Comparison of ENCODE assay signal across 15 cellular contexts in genomic region chr16:3099395-3099731, GRCh38. TPM values are rescaled to one million over a fixed set of nuclear protein-coding genes. Genes with fewer than 3 reads are reported as not detected.
DNase-seq lines count a peak whose midpoint lies in the region; ATAC-seq and TF ChIP-seq lines count a peak whose summit lies in the region.
"Had no signal": no experiment of that assay in that cellular context is flagged by ENCODE, and none has a peak within 500 bp of the region (broad histone marks: within the 10 kb centered on the region; RNA-seq: fewer than 3 reads in every experiment).

No MANE protein-coding gene starts in this region.

- 24% methylated on average over 5 of the region's 5 CpGs for WGBS in smooth muscle cell (ENCODE audit: low lambda C conversion rate)

- H3K4me1 ChIP-seq in smooth muscle cell (ENCODE audit: low read depth) = peaks cover 18% of the 10 kb centered on the region

- no peaks in the 10 kb centered on the region for H3K36me3 ChIP-seq in smooth muscle cell (ENCODE audit: low read depth)
- H3K36me3 ChIP-seq: upper lobe of left lung had no signal

- intact Hi-C loops in activated CD4-positive, alpha-beta T cell treated with anti-CD3 and anti-CD28 coated beads for 36 hours (cut with DNase I, micrococcal nuclease) = loop anchor here in 1 of 2 experiments (5.0 kb wide), 1 partner anchor 68 kb away; no protein-coding TSS in a partner anchor

- POLR2A ChIA-PET in activated CD4-positive, alpha-beta T cell treated with anti-CD3 and anti-CD28 coated beads for 36 hours (lab: Charles Lee) = interaction anchor here (0.8 to 1.2 kb wide), 2 partner anchors 36 to 77 kb away, joined by 3 read pairs; partner anchors contain the start of gene ZNF213
- POLR2A ChIA-PET in activated CD4-positive, alpha-beta T cell treated with anti-CD3 and anti-CD28 coated beads, Interleukin-2, amount 10 ng/mL, durations not matched to agents 7 days and 5 days (lab: Charles Lee) = no interaction called here
- POLR2A ChIA-PET in WTC11 (lab: Charles Lee) = interaction anchor here (0.7 to 3.4 kb wide), 19 partner anchors 9 to 93 kb away, joined by 3 to 29 read pairs (median 6); partner anchors contain the start of genes HCFC1R1, THOC6, TNFRSF12A and ZNF213

- TF ChIP-seq CTCF in WTC11 (IDR thresholded peaks at IDR 0.05) = no peak
- TF ChIP-seq CTCF in smooth muscle cell (IDR thresholded peaks at IDR 0.05; ENCODE audit: borderline replicate concordance, insufficient read depth, poor library complexity, severe bottlenecking) = no peak
- no peak for TF ChIP-seq CTCF in HFFc6 (IDR thresholded peaks at IDR 0.05)

- no peaks in the 10 kb centered on the region for H3K36me3 Mint-ChIP-seq in activated CD4-positive, alpha-beta T cell treated with anti-CD3 and anti-CD28 coated beads for 36 hours (ENCODE audit: low read depth)
- H3K36me3 Mint-ChIP-seq in activated CD4-positive, alpha-beta T cell treated with anti-CD3 and anti-CD28 coated beads, Interleukin-2, amount 10 ng/mL, durations not matched to agents 7 days and 5 days (ENCODE audit: low read depth) = no peaks in the 10 kb centered on the region
- peaks cover 17% of the 10 kb centered on the region for H3K36me3 Mint-ChIP-seq in WTC11
- no peaks in the 10 kb centered on the region for H3K36me3 Mint-ChIP-seq in HFFc6 (ENCODE audit: low read depth)
- H3K36me3 Mint-ChIP-seq: CD14-positive monocyte, naive B cell had no signal

- no peak overlapping the region for H3K27ac ChIP-seq in smooth muscle cell (ENCODE audit: low read depth)

- H3K9ac ChIP-seq in smooth muscle cell (ENCODE audit: low read depth) = no peak overlapping the region

- peak overlapping the region; percentile 95 for H3K4me3 ChIP-seq in iPS-18c (ENCODE audit: insufficient read depth, low read depth, low read length)
- H3K4me3 ChIP-seq in smooth muscle cell = no peak overlapping the region

- peak overlapping the region; percentile 79 for H3K4me2 ChIP-seq in smooth muscle cell

- H3K27me3 Mint-ChIP-seq in activated CD4-positive, alpha-beta T cell treated with anti-CD3 and anti-CD28 coated beads for 36 hours = no peaks in the 10 kb centered on the region
- H3K27me3 Mint-ChIP-seq in activated CD4-positive, alpha-beta T cell treated with anti-CD3 and anti-CD28 coated beads, Interleukin-2, amount 10 ng/mL, durations not matched to agents 7 days and 5 days = no peaks in the 10 kb centered on the region
- no peaks in the 10 kb centered on the region for H3K27me3 Mint-ChIP-seq in WTC11 (ENCODE audit: low read depth)
- H3K27me3 Mint-ChIP-seq in HFFc6 (ENCODE audit: insufficient read depth) = peaks cover 18% of the 10 kb centered on the region
- H3K27me3 Mint-ChIP-seq: naive B cell had no signal

- H3K4me3 Mint-ChIP-seq in activated CD4-positive, alpha-beta T cell treated with anti-CD3 and anti-CD28 coated beads for 36 hours = no peak overlapping the region
- H3K4me3 Mint-ChIP-seq in activated CD4-positive, alpha-beta T cell treated with anti-CD3 and anti-CD28 coated beads, Interleukin-2, amount 10 ng/mL, durations not matched to agents 7 days and 5 days = no peak overlapping the region
- H3K4me3 Mint-ChIP-seq in WTC11 (peak overlapping the region; percentile 93), HFFc6 (no peak overlapping the region)

- no peak overlapping the region for H2AFZ ChIP-seq in smooth muscle cell (ENCODE audit: low read depth)

- peaks cover 52% of the 10 kb centered on the region for H3K4me1 Mint-ChIP-seq in activated CD4-positive, alpha-beta T cell treated with anti-CD3 and anti-CD28 coated beads for 36 hours
- peaks cover 73% of the 10 kb centered on the region for H3K4me1 Mint-ChIP-seq in activated CD4-positive, alpha-beta T cell treated with anti-CD3 and anti-CD28 coated beads, Interleukin-2, amount 10 ng/mL, durations not matched to agents 7 days and 5 days
- H3K4me1 Mint-ChIP-seq in WTC11 (peaks cover 64% of the 10 kb centered on the region), HFFc6 (ENCODE audit: low read depth) (peaks cover 24% of the 10 kb centered on the region)

- ATAC-seq in activated CD4-positive, alpha-beta T cell treated with anti-CD3 and anti-CD28 coated beads for 36 hours = no peak
- no peak for ATAC-seq in WTC11

- H3K79me2 ChIP-seq in smooth muscle cell (ENCODE audit: low read depth) = no peaks in the 10 kb centered on the region

- H4K20me1 ChIP-seq in smooth muscle cell (ENCODE audit: low read depth) = no peaks in the 10 kb centered on the region

- no peaks in the 10 kb centered on the region for H3F3A ChIP-seq in smooth muscle cell (ENCODE audit: low read depth)

- peak; percentile 51 for DNase-seq in activated CD4-positive, alpha-beta T cell treated with anti-CD3 and anti-CD28 coated beads for 36 hours
- DNase-seq in activated CD4-positive, alpha-beta T cell treated with anti-CD3 and anti-CD28 coated beads, Interleukin-2, amount 10 ng/mL, durations not matched to agents 7 days and 5 days = no peak
- DNase-seq in WTC11 (ENCODE audit: low spot score) (no peak), smooth muscle cell (lab: John Stamatoyannopoulos, UW; ENCODE audit: unreplicated experiment) (no peak), islet precursor cell (no peak), HFFc6 (no peak), HCEC 1CT (no peak)
- DNase-seq: NCI-H1694; stimulated activated CD4-positive, alpha-beta T cell treated with anti-CD3 and anti-CD28 coated beads, Interleukin-15, amount 100 ng/mL, for 24 hours had no signal

- H3K9me3 ChIP-seq in iPS-18c (ENCODE audit: control insufficient read depth, insufficient read depth, low read length) = no peaks in the 10 kb centered on the region
- H3K9me3 ChIP-seq in smooth muscle cell (replicated peaks; ENCODE audit: low read depth) = no peaks in the 10 kb centered on the region
- H3K9me3 ChIP-seq: upper lobe of left lung had no signal

- no peaks in the 10 kb centered on the region for H3K9me3 Mint-ChIP-seq in activated CD4-positive, alpha-beta T cell treated with anti-CD3 and anti-CD28 coated beads for 36 hours (ENCODE audit: low read depth)
- no peaks in the 10 kb centered on the region for H3K9me3 Mint-ChIP-seq in activated CD4-positive, alpha-beta T cell treated with anti-CD3 and anti-CD28 coated beads, Interleukin-2, amount 10 ng/mL, durations not matched to agents 7 days and 5 days
- no peaks in the 10 kb centered on the region for H3K9me3 Mint-ChIP-seq in WTC11
- H3K9me3 Mint-ChIP-seq in HFFc6 = no peaks in the 10 kb centered on the region
- H3K9me3 Mint-ChIP-seq: naive B cell had no signal

- CTCF ChIA-PET in activated CD4-positive, alpha-beta T cell treated with anti-CD3 and anti-CD28 coated beads for 36 hours (lab: Charles Lee) = interaction anchor here (0.8 to 9.4 kb wide), 9 partner anchors 14 to 50 kb away, joined by 3 to 125 read pairs (median 6); no protein-coding TSS in a partner anchor
- CTCF ChIA-PET in activated CD4-positive, alpha-beta T cell treated with anti-CD3 and anti-CD28 coated beads, Interleukin-2, amount 10 ng/mL, durations not matched to agents 7 days and 5 days (lab: Charles Lee) = interaction anchor here (2.0 to 6.2 kb wide), 6 partner anchors 10 to 40 kb away, joined by 7 to 38 read pairs (median 12); no protein-coding TSS in a partner anchor
- CTCF ChIA-PET in WTC11 (lab: Charles Lee) = interaction anchor here (0.7 to 8.5 kb wide), 20 partner anchors 9 to 136 kb away, joined by 3 to 68 read pairs (median 4); partner anchors contain the start of genes KREMEN2, THOC6, TNFRSF12A and ZNF205

- H3K27me3 ChIP-seq in smooth muscle cell (ENCODE audit: low read depth) = no peaks in the 10 kb centered on the region
- H3K27me3 ChIP-seq: upper lobe of left lung had no signal

- no peak overlapping the region for H3K27ac Mint-ChIP-seq in activated CD4-positive, alpha-beta T cell treated with anti-CD3 and anti-CD28 coated beads for 36 hours
- H3K27ac Mint-ChIP-seq in activated CD4-positive, alpha-beta T cell treated with anti-CD3 and anti-CD28 coated beads, Interleukin-2, amount 10 ng/mL, durations not matched to agents 7 days and 5 days = no peak overlapping the region
- peak overlapping the region; percentile 99 for H3K27ac Mint-ChIP-seq in WTC11
- H3K27ac Mint-ChIP-seq in HFFc6 = no peak overlapping the region

RNA-seq across cellular contexts. Expression of gene ZSCAN10, which starts 0.3 kb away (rescaled TPM):
- under 1 TPM; 0.11 to 0.30 TPM for total RNA-seq in activated CD4-positive, alpha-beta T cell treated with anti-CD3 and anti-CD28 coated beads for 36 hours
- under 1 TPM; 0.29 to 0.35 TPM for total RNA-seq in activated CD4-positive, alpha-beta T cell treated with anti-CD3 and anti-CD28 coated beads, Interleukin-2, amount 10 ng/mL, durations not matched to agents 7 days and 5 days
- total RNA-seq in WTC11 (2021) (263 to 286 TPM (median 271 TPM) in 3 replicates), smooth muscle cell (not detected in 2 replicates)
- polyA plus RNA-seq in smooth muscle cell = 0.30 TPM in 1 of 2 replicates, not detected in the other
- not detected for total RNA-seq in HFFc6 (2021; fragmentation: NEBNext Ultra II Directional; extraction: Animal tissue kit (Norgen Biotek cat#: 25700))
- total RNA-seq: lower leg skin, renal cortical epithelial cell had no signal
- polyA plus RNA-seq: CD14-positive monocyte had no signal

RNA-seq across cellular contexts. Expression of gene ZNF205, which starts 13.0 kb away (rescaled TPM):
- total RNA-seq in activated CD4-positive, alpha-beta T cell treated with anti-CD3 and anti-CD28 coated beads for 36 hours = under 1 TPM; 0.21 to 0.32 TPM
- not detected for total RNA-seq in activated CD4-positive, alpha-beta T cell treated with anti-CD3 and anti-CD28 coated beads, Interleukin-2, amount 10 ng/mL, durations not matched to agents 7 days and 5 days
- total RNA-seq in WTC11 (2021) (17.7 to 22.7 TPM (median 21.3 TPM) in 3 replicates), smooth muscle cell (7.2 and 7.9 TPM in 2 replicates)
- polyA plus RNA-seq in smooth muscle cell = 11.9 and 12.8 TPM in 2 replicates
- 10 to 100 TPM in 2 of 6 experiments, 1 to 10 TPM in 4; 7.6 to 10.2 (median 9.5) TPM for total RNA-seq in HFFc6 (2021; fragmentation: NEBNext Ultra II Directional; extraction: Animal tissue kit (Norgen Biotek cat#: 25700))

RNA-seq across cellular contexts. Expression of gene IL32, which starts 33.9 kb away (rescaled TPM):
- total RNA-seq in activated CD4-positive, alpha-beta T cell treated with anti-CD3 and anti-CD28 coated beads for 36 hours = 1,000 to 10,000 TPM; 1,864 to 2,360 TPM
- total RNA-seq in activated CD4-positive, alpha-beta T cell treated with anti-CD3 and anti-CD28 coated beads, Interleukin-2, amount 10 ng/mL, durations not matched to agents 7 days and 5 days = 1,000 to 10,000 TPM; 2,973 to 3,212 TPM
- 3.5 to 4.7 TPM (median 3.6 TPM) in 3 replicates for total RNA-seq in WTC11 (2021)
- total RNA-seq in smooth muscle cell = 25.1 and 26.3 TPM in 2 replicates
- 27.7 and 35.0 TPM in 2 replicates for polyA plus RNA-seq in smooth muscle cell
- total RNA-seq in HFFc6 (2021; fragmentation: NEBNext Ultra II Directional; extraction: Animal tissue kit (Norgen Biotek cat#: 25700)) = 1 to 10 TPM in 5 of 6 experiments, under 1 TPM in 1; 1.00 to 2.3 (median 1.7) TPM

RNA-seq across cellular contexts. Expression of gene ZNF213, which starts 35.5 kb away (rescaled TPM):
- total RNA-seq in activated CD4-positive, alpha-beta T cell treated with anti-CD3 and anti-CD28 coated beads for 36 hours = 1 to 10 TPM; 7.6 to 8.3 TPM
- total RNA-seq in activated CD4-positive, alpha-beta T cell treated with anti-CD3 and anti-CD28 coated beads, Interleukin-2, amount 10 ng/mL, durations not matched to agents 7 days and 5 days = 10 to 100 TPM in 1 of 2 experiments, 1 to 10 TPM in 1; 9.9 to 11.1 TPM
- 8.9 to 11.6 TPM (median 10.3 TPM) in 3 replicates for total RNA-seq in WTC11 (2021)
- 4.4 and 9.2 TPM in 2 replicates for total RNA-seq in smooth muscle cell
- 8.3 and 9.6 TPM in 2 replicates for polyA plus RNA-seq in smooth muscle cell
- total RNA-seq in HFFc6 (2021; fragmentation: NEBNext Ultra II Directional; extraction: Animal tissue kit (Norgen Biotek cat#: 25700)) = 1 to 10 TPM; 5.9 to 7.3 (median 6.9) TPM

RNA-seq across cellular contexts. Expression of gene MMP25, which starts 53.0 kb away (rescaled TPM):
- total RNA-seq in activated CD4-positive, alpha-beta T cell treated with anti-CD3 and anti-CD28 coated beads for 36 hours = under 1 TPM; 0.55 to 0.91 TPM
- 10 to 100 TPM; 18.1 to 19.8 TPM for total RNA-seq in activated CD4-positive, alpha-beta T cell treated with anti-CD3 and anti-CD28 coated beads, Interleukin-2, amount 10 ng/mL, durations not matched to agents 7 days and 5 days
- total RNA-seq in WTC11 (2021) (41.2 to 49.0 TPM (median 43.3 TPM) in 3 replicates), smooth muscle cell (0.36 and 0.90 TPM in 2 replicates)
- polyA plus RNA-seq in smooth muscle cell = 1.3 and 3.5 TPM in 2 replicates
- total RNA-seq in HFFc6 (2021; fragmentation: NEBNext Ultra II Directional; extraction: Animal tissue kit (Norgen Biotek cat#: 25700)) = under 1 TPM in 3 of 6 experiments, not detected in 3; 0.05 to 0.17 (median 0.07) TPM

Comparison
In these comparisons a context has a peak if more than half of its experiments do, and no peak if none do; other contexts are left out.
1. RNA of gene ZSCAN10, which starts 0.3 kb away (total RNA-seq): 263 to 286 TPM in WTC11; 0.29 to 0.35 TPM in activated CD4-positive, alpha-beta T cell treated with anti-CD3 and anti-CD28 coated beads, Interleukin-2, amount 10 ng/mL, durations not matched to agents 7 days and 5 days, 0.11 to 0.30 TPM in activated CD4-positive, alpha-beta T cell treated with anti-CD3 and anti-CD28 coated beads for 36 hours, not detected in smooth muscle cell and not detected in HFFc6; every median in the first group is over 100 times any median in the second.
2. RNA of gene IL32, which starts 33.9 kb away (total RNA-seq): 2,973 to 3,212 TPM in activated CD4-positive, alpha-beta T cell treated with anti-CD3 and anti-CD28 coated beads, Interleukin-2, amount 10 ng/mL, durations not matched to agents 7 days and 5 days and 1,864 to 2,360 TPM in activated CD4-positive, alpha-beta T cell treated with anti-CD3 and anti-CD28 coated beads for 36 hours; 25.1 to 26.3 TPM in smooth muscle cell, 3.5 to 4.7 TPM in WTC11 and 1.00 to 2.3 TPM in HFFc6; every median in the first group is over 10 times any median in the second.